In the genomic region with DNA sequence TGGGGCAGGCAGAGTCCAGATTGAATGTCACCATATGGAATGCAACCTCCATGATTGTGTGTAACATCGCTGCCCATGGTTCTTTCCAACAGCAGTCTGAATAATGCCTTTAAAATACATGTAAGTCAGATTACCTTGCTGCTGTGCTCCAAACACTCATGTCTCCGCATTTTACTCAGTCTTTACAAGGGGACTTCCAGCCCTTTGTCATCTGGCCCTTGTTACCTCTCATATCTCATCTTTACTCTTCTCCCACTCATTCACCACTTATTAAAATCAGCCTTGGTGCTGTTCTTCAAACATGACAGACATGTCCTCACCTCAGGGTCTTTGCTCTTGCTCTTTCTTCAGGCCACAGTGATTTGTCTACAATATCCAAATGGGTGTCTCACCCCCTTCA, we compare ENCODE assay signal across 32 cellular contexts.
DNase-seq lines count a peak whose midpoint lies in the region; ATAC-seq, FAIRE-seq and TF ChIP-seq lines count a peak whose summit lies in the region.
"Had no signal": no experiment of that assay in that cellular context is flagged by ENCODE, and none has a peak within 500 bp of the region (broad histone marks: within the 10 kb centered on the region; RNA-seq: fewer than 3 reads in every experiment).

No MANE protein-coding gene starts in this region.

- no peaks in the 10 kb centered on the region; the same call in 2 of the 3 replicates for H3K9me3 ChIP-seq in GM12878 (replicated peaks; ENCODE audit: control insufficient read depth, insufficient read depth, low read length)
- H3K9me3 ChIP-seq in CD8-positive, alpha-beta memory T cell (ENCODE audit: low read length): no peaks in the 10 kb centered on the region
- H3K9me3 ChIP-seq: SJCRH30 had no signal

- no peak overlapping the region for H3K4me2 ChIP-seq in GM12878 (ENCODE audit: control insufficient read depth, insufficient read depth)
- H3K4me2 ChIP-seq: PC-9 had no signal

- H3K27ac Mint-ChIP-seq in CD8-positive, alpha-beta memory T cell: no peak overlapping the region
- H3K27ac Mint-ChIP-seq: B cell; CD8-positive, alpha-beta T cell had no signal

- no peaks in the 10 kb centered on the region for H3K36me3 Mint-ChIP-seq in CD8-positive, alpha-beta memory T cell
- H3K36me3 Mint-ChIP-seq: CD8-positive, alpha-beta T cell had no signal

- BruUV-seq in GM12878 (replicated peaks; lab: Mats Ljungman, UMichigan): no TSS peak

- SMC1A ChIA-PET in GM12878 (lab: Charles Lee; ENCODE audit: uncharacterized antibody, unreplicated experiment): no interaction called here

- in situ Hi-C loops in GM12878 (cut with MboI): no loop called here

- ATAC-seq in GM18520 (IDR thresholded peaks at IDR 0.05; ENCODE audit: unreplicated experiment): peak; percentile 66
- peak; percentile 39 for ATAC-seq in GM19351 (IDR thresholded peaks at IDR 0.05; ENCODE audit: unreplicated experiment)
- ATAC-seq in HG02870 (IDR thresholded peaks at IDR 0.05; ENCODE audit: unreplicated experiment): peak; percentile 49
- peak; percentile 49; the same call in 2 of the 3 replicates for ATAC-seq in GM12878
- ATAC-seq: CD8-positive, alpha-beta T cell; K562; Right ventricle myocardium inferior; SK-N-SH treated with all-trans-retinoic acid at 6 μM for 48 hours had no signal

- 2% methylated on average over 2 of the region's 2 CpGs for WGBS in GM12878 (ENCODE audit: insufficient coverage, insufficient replicate concordance, low lambda C conversion rate, missing lambda C conversion rate)

- H3K4me1 ChIP-seq in GM12878 (ENCODE audit: control insufficient read depth, insufficient read depth, low read length): no peaks in the 10 kb centered on the region
- H3K4me1 ChIP-seq in CD8-positive, alpha-beta memory T cell (ENCODE audit: insufficient read depth, low read length): no peaks in the 10 kb centered on the region

- H3K27me3 ChIP-seq in GM12878 (replicated peaks in 1 of 2; ENCODE audit: control insufficient read depth in 2 of 2, insufficient read depth in 2 of 2, low read length in 1 of 2): no peaks in the 10 kb centered on the region
- no peaks in the 10 kb centered on the region for H3K27me3 ChIP-seq in CD8-positive, alpha-beta memory T cell (ENCODE audit: insufficient read depth, low read length, poor library complexity, severe bottlenecking)
- H3K27me3 ChIP-seq: SJCRH30 had no signal

- peaks cover 0 to 3% of the 10 kb centered on the region in 2 donors for H3K27me3 Mint-ChIP-seq in CD8-positive, alpha-beta memory T cell
- H3K27me3 Mint-ChIP-seq: B cell had no signal

- H3K27ac ChIP-seq in GM12878 (ENCODE audit: control insufficient read depth, insufficient read depth): no peak overlapping the region
- no peak overlapping the region for H3K27ac ChIP-seq in CD8-positive, alpha-beta memory T cell (ENCODE audit: low read depth, low read length)
- H3K27ac ChIP-seq: C4-2B, GM23248, PC-9, SJCRH30 had no signal

- CTCF ChIA-PET in GM12878 (lab: Yijun Ruan, JAX): no interaction called here
- CTCF ChIA-PET in CD8-positive, alpha-beta memory T cell (lab: Charles Lee): no interaction called here

- no peak for DNase-seq in GM12878 (ENCODE audit: low read depth, low spot score)
- no peak for DNase-seq in mucosa of gallbladder (ENCODE audit: low spot score)
- no peak for DNase-seq in GM12892 (ENCODE audit: insufficient read length)
- no peak for DNase-seq in CD8-positive, alpha-beta memory T cell
- DNase-seq: CD8-positive, alpha-beta T cell; DMS 273 treated with DMSO at 0.1 percent for 48 hours; DMS79; EL; GDM1; GM23248; H7; Kasumi-1; MV-4-11; NCI-H1105; NCI-H1436 treated with DMSO at 0.1 percent for 48 hours; NCI-H1930; NCI-H446 treated with DMSO at 0.1 percent for 48 hours; NCI-H526; NCI-H82; PC-9; SJCRH30; T-helper 2 cell had no signal

- no peaks in the 10 kb centered on the region for H3K4me1 Mint-ChIP-seq in CD8-positive, alpha-beta memory T cell
- H3K4me1 Mint-ChIP-seq: B cell had no signal

- peaks cover 0 to 7% (median 0%) of the 10 kb centered on the region in 5 donors for H3K9me3 Mint-ChIP-seq in CD8-positive, alpha-beta memory T cell
- H3K9me3 Mint-ChIP-seq: CD8-positive, alpha-beta T cell had no signal

- H4K20me1 ChIP-seq in GM12878 (ENCODE audit: control insufficient read depth, insufficient read depth): no peaks in the 10 kb centered on the region

- FAIRE-seq in GM12878 (lab: Jason Lieb, UNC) (no peak), GM12892 (lab: Jason Lieb, UNC) (no peak)
- FAIRE-seq: GM18507, HTR-8/SVneo, K562 had no signal

- TF ChIP-seq CTCF in GM12878 (IDR thresholded peaks at IDR 0.05 in 2 of 3, conservative IDR thresholded peaks at IDR 0.05 in 1 of 3; ENCODE audit: control insufficient read depth in 2 of 3, extremely low read depth in 1 of 3, insufficient read depth in 1 of 3, low read depth in 3 of 3, low read length in 3 of 3): no peak

- H2AFZ ChIP-seq in GM12878 (ENCODE audit: control insufficient read depth, low read depth, low read length): no peak overlapping the region
- H2AFZ ChIP-seq: GM23248, PC-9 had no signal

- TF ChIP-seq POLR2A in GM12878 (IDR thresholded peaks at IDR 0.05; ENCODE audit: low read depth, low read length): no peak
- TF ChIP-seq POLR2A in GM12892 (IDR thresholded peaks at IDR 0.05; ENCODE audit: low read depth, low read length): no peak

- no peak for TF ChIP-seq RAD21 in GM12878 (IDR thresholded peaks at IDR 0.05; ENCODE audit: insufficient read depth, low read depth, low read length)

- POLR2A ChIA-PET in GM12878 (lab: Charles Lee): no interaction called here
- POLR2A ChIA-PET in CD8-positive, alpha-beta memory T cell (lab: Charles Lee): no interaction called here

- H3K4me3 ChIP-seq in GM12878: no peak overlapping the region
- H3K4me3 ChIP-seq in CD8-positive, alpha-beta memory T cell (ENCODE audit: low read length): no peak overlapping the region
- H3K4me3 ChIP-seq: GM23248, K562, PC-9, SJCRH30 had no signal

- RAD21 ChIA-PET in GM12878 (lab: Charles Lee; ENCODE audit: unreplicated experiment): no interaction called here

- H3K79me2 ChIP-seq in GM12878 (ENCODE audit: control insufficient read depth, insufficient read depth, low read length): no peaks in the 10 kb centered on the region

- no peak overlapping the region for H3K4me3 Mint-ChIP-seq in CD8-positive, alpha-beta memory T cell
- H3K4me3 Mint-ChIP-seq: B cell; CD8-positive, alpha-beta T cell had no signal

- no peaks in the 10 kb centered on the region for H3K36me3 ChIP-seq in GM12878 (ENCODE audit: control insufficient read depth in 2 of 2, insufficient read depth in 2 of 2, low read length in 1 of 2)
- no peaks in the 10 kb centered on the region for H3K36me3 ChIP-seq in CD8-positive, alpha-beta memory T cell (ENCODE audit: insufficient read depth, low read length)
- H3K36me3 ChIP-seq: SJCRH30 had no signal

- intact Hi-C loops in GM12878 (cut with micrococcal nuclease; ENCODE audit: unreplicated experiment): no loop called here

- no peak for TF ChIP-seq EP300 in GM12878 (IDR thresholded peaks at IDR 0.05; ENCODE audit: borderline replicate concordance in 1 of 2, control insufficient read depth in 1 of 2, low read depth in 2 of 2, low read length in 2 of 2)

- no peak overlapping the region for H3K9ac ChIP-seq in GM12878 (ENCODE audit: control insufficient read depth, insufficient read depth, low read length)
- H3K9ac ChIP-seq: GM23248 had no signal

TF ChIP-seq in GM12878, 131 proteins besides CTCF, POLR2A, EP300 and RAD21:
- TF ChIP-seq KDM1A (IDR thresholded peaks at IDR 0.05; ENCODE audit: borderline replicate concordance) (no peak), MTA3 (IDR thresholded peaks at IDR 0.05; ENCODE audit: borderline replicate concordance, low read length) (no peak), YY1 (IDR thresholded peaks at IDR 0.05; ENCODE audit: low read depth, low read length) (no peak), JUNB (IDR thresholded peaks at IDR 0.05) (no peak), MXI1 (IDR thresholded peaks at IDR 0.05; ENCODE audit: low read depth, low read length) (no peak)
- TF ChIP-seq, protein P1, sequence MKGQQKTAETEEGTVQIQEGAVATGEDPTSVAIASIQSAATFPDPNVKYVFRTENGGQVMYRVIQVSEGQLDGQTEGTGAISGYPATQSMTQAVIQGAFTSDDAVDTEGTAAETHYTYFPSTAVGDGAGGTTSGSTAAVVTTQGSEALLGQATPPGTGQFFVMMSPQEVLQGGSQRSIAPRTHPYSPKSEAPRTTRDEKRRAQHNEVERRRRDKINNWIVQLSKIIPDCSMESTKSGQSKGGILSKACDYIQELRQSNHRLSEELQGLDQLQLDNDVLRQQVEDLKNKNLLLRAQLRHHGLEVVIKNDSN (IDR thresholded peaks at IDR 0.05; ENCODE audit: borderline replicate concordance, extremely low read length, insufficient read depth, low read depth, low read length): no peak
- TF ChIP-seq, protein P2, sequence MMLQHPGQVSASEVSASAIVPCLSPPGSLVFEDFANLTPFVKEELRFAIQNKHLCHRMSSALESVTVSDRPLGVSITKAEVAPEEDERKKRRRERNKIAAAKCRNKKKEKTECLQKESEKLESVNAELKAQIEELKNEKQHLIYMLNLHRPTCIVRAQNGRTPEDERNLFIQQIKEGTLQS (IDR thresholded peaks at IDR 0.05; ENCODE audit: borderline replicate concordance, extremely low read depth, low read depth, low read length): no peak
TF ChIP-seq in GM12878: peak in this region for 0.
